Comparison of ENCODE assay signal across 1 cellular context in genomic region chrX:110317820-110318663, GRCh38.
TF ChIP-seq lines count a peak whose summit lies in the region.

Gene AMMECR1 (minus strand): TSS chrX:110318085. CDS start chrX:110318071, 14 bp downstream.

TF ChIP-seq in HepG2, 621 proteins besides CTCF, POLR2A, EP300 and RAD21 (continued from another document):
- TF ChIP-seq ARID5B (CRISPR knock-in tag; IDR thresholded peaks at IDR 0.05) (no peak), POLR2AphosphoS5 (IDR thresholded peaks at IDR 0.05; ENCODE audit: low read depth, low read length) (peak; percentile 50), HOXA5 (CRISPR knock-in tag; IDR thresholded peaks at IDR 0.05) (no peak), ZNF781 (CRISPR knock-in tag; IDR thresholded peaks at IDR 0.05; ENCODE audit: borderline replicate concordance, not compliant biosample characterization) (no peak), MED1 (CRISPR knock-in tag; IDR thresholded peaks at IDR 0.05) (no peak), STAT6 (CRISPR knock-in tag; IDR thresholded peaks at IDR 0.05; ENCODE audit: borderline replicate concordance) (no peak), GTF2F1 (IDR thresholded peaks at IDR 0.05; ENCODE audit: low read length) (no peak), MLX (CRISPR knock-in tag; IDR thresholded peaks at IDR 0.05) (no peak), SMARCE1 (IDR thresholded peaks at IDR 0.05; ENCODE audit: borderline replicate concordance) (no peak), SALL2 (CRISPR knock-in tag; IDR thresholded peaks at IDR 0.05) (no peak), HDAC1 (CRISPR knock-in tag; IDR thresholded peaks at IDR 0.05) (0 out of 2 replicates have a peak, but pooled peaks have one; percentile 15), AHR (CRISPR knock-in tag; IDR thresholded peaks at IDR 0.05) (no peak), GLI4 (CRISPR knock-in tag; IDR thresholded peaks at IDR 0.05; ENCODE audit: borderline replicate concordance) (no peak), SOX13 (IDR thresholded peaks at IDR 0.05) (no peak), SOX13 (CRISPR knock-in tag; conservative IDR thresholded peaks at IDR 0.05 in 1 of 2, IDR thresholded peaks at IDR 0.05 in 1 of 2) (no peak), FOXK2 (IDR thresholded peaks at IDR 0.05) (no peak), ZNF709 (CRISPR knock-in tag; IDR thresholded peaks at IDR 0.05) (no peak), MED13 (CRISPR knock-in tag; IDR thresholded peaks at IDR 0.05) (no peak), CCDC6 (CRISPR knock-in tag; IDR thresholded peaks at IDR 0.05) (no peak), POLR2AphosphoS2 (IDR thresholded peaks at IDR 0.05; ENCODE audit: low read depth, low read length) (no peak), CHD4 (IDR thresholded peaks at IDR 0.05; ENCODE audit: borderline replicate concordance, low read length) (no peak), HMG20A (CRISPR knock-in tag; IDR thresholded peaks at IDR 0.05; ENCODE audit: borderline replicate concordance) (no peak), DPF2 (CRISPR knock-in tag; IDR thresholded peaks at IDR 0.05; ENCODE audit: borderline replicate concordance, low read depth) (no peak), RXRA (CRISPR knock-in tag; IDR thresholded peaks at IDR 0.05) (no peak), STAT5B (CRISPR knock-in tag; IDR thresholded peaks at IDR 0.05) (no peak), SMC3 (IDR thresholded peaks at IDR 0.05; ENCODE audit: low read length) (no peak), RBM39 (IDR thresholded peaks at IDR 0.05; ENCODE audit: low read depth, low read length, poor library complexity, severe bottlenecking) (no peak), CREM (IDR thresholded peaks at IDR 0.05) (no peak), CREM (CRISPR knock-in tag; IDR thresholded peaks at IDR 0.05) (no peak), IKZF4 (CRISPR knock-in tag; IDR thresholded peaks at IDR 0.05; ENCODE audit: borderline replicate concordance, low read depth, not compliant biosample characterization) (no peak), ZNF441 (CRISPR knock-in tag; IDR thresholded peaks at IDR 0.05; ENCODE audit: borderline replicate concordance) (no peak), EEA1 (CRISPR knock-in tag; IDR thresholded peaks at IDR 0.05; ENCODE audit: borderline replicate concordance) (no peak), ZNF816 (CRISPR knock-in tag; IDR thresholded peaks at IDR 0.05; ENCODE audit: borderline replicate concordance) (no peak), YEATS4 (CRISPR knock-in tag; IDR thresholded peaks at IDR 0.05; ENCODE audit: borderline replicate concordance) (no peak), ZBTB8A (CRISPR knock-in tag; IDR thresholded peaks at IDR 0.05; ENCODE audit: borderline replicate concordance, low read depth) (no peak), MBNL3 (CRISPR knock-in tag; conservative IDR thresholded peaks at IDR 0.05) (no peak)
- TF ChIP-seq, protein P1, sequence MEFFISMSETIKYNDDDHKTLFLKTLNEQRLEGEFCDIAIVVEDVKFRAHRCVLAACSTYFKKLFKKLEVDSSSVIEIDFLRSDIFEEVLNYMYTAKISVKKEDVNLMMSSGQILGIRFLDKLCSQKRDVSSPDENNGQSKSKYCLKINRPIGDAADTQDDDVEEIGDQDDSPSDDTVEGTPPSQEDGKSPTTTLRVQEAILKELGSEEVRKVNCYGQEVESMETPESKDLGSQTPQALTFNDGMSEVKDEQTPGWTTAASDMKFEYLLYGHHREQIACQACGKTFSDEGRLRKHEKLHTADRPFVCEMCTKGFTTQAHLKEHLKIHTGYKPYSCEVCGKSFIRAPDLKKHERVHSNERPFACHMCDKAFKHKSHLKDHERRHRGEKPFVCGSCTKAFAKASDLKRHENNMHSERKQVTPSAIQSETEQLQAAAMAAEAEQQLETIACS (CRISPR knock-in tag; IDR thresholded peaks at IDR 0.05): peak; percentile 91
- TF ChIP-seq, protein P2, sequence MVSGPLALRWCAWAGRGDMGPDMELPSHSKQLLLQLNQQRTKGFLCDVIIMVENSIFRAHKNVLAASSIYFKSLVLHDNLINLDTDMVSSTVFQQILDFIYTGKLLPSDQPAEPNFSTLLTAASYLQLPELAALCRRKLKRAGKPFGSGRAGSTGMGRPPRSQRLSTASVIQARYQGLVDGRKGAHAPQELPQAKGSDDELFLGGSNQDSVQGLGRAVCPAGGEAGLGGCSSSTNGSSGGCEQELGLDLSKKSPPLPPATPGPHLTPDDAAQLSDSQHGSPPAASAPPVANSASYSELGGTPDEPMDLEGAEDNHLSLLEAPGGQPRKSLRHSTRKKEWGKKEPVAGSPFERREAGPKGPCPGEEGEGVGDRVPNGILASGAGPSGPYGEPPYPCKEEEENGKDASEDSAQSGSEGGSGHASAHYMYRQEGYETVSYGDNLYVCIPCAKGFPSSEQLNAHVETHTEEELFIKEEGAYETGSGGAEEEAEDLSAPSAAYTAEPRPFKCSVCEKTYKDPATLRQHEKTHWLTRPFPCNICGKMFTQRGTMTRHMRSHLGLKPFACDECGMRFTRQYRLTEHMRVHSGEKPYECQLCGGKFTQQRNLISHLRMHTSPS (CRISPR knock-in tag; IDR thresholded peaks at IDR 0.05; ENCODE audit: low read depth): no peak
- TF ChIP-seq, protein P3, sequence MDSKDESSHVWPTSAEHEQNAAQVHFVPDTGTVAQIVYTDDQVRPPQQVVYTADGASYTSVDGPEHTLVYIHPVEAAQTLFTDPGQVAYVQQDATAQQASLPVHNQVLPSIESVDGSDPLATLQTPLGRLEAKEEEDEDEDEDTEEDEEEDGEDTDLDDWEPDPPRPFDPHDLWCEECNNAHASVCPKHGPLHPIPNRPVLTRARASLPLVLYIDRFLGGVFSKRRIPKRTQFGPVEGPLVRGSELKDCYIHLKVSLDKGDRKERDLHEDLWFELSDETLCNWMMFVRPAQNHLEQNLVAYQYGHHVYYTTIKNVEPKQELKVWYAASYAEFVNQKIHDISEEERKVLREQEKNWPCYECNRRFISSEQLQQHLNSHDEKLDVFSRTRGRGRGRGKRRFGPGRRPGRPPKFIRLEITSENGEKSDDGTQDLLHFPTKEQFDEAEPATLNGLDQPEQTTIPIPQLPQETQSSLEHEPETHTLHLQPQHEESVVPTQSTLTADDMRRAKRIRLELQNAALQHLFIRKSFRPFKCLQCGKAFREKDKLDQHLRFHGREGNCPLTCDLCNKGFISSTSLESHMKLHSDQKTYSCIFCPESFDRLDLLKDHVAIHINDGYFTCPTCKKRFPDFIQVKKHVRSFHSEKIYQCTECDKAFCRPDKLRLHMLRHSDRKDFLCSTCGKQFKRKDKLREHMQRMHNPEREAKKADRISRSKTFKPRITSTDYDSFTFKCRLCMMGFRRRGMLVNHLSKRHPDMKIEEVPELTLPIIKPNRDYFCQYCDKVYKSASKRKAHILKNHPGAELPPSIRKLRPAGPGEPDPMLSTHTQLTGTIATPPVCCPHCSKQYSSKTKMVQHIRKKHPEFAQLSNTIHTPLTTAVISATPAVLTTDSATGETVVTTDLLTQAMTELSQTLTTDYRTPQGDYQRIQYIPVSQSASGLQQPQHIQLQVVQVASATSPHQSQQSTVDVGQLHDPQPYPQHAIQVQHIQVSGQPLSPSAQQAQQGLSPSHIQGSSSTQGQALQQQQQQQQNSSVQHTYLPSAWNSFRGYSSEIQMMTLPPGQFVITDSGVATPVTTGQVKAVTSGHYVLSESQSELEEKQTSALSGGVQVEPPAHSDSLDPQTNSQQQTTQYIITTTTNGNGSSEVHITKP (CRISPR knock-in tag; IDR thresholded peaks at IDR 0.05; ENCODE audit: low read depth): no peak
- TF ChIP-seq, protein P4, sequence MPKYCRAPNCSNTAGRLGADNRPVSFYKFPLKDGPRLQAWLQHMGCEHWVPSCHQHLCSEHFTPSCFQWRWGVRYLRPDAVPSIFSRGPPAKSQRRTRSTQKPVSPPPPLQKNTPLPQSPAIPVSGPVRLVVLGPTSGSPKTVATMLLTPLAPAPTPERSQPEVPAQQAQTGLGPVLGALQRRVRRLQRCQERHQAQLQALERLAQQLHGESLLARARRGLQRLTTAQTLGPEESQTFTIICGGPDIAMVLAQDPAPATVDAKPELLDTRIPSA (CRISPR knock-in tag; IDR thresholded peaks at IDR 0.05; ENCODE audit: borderline replicate concordance): no peak
- TF ChIP-seq, protein P5, sequence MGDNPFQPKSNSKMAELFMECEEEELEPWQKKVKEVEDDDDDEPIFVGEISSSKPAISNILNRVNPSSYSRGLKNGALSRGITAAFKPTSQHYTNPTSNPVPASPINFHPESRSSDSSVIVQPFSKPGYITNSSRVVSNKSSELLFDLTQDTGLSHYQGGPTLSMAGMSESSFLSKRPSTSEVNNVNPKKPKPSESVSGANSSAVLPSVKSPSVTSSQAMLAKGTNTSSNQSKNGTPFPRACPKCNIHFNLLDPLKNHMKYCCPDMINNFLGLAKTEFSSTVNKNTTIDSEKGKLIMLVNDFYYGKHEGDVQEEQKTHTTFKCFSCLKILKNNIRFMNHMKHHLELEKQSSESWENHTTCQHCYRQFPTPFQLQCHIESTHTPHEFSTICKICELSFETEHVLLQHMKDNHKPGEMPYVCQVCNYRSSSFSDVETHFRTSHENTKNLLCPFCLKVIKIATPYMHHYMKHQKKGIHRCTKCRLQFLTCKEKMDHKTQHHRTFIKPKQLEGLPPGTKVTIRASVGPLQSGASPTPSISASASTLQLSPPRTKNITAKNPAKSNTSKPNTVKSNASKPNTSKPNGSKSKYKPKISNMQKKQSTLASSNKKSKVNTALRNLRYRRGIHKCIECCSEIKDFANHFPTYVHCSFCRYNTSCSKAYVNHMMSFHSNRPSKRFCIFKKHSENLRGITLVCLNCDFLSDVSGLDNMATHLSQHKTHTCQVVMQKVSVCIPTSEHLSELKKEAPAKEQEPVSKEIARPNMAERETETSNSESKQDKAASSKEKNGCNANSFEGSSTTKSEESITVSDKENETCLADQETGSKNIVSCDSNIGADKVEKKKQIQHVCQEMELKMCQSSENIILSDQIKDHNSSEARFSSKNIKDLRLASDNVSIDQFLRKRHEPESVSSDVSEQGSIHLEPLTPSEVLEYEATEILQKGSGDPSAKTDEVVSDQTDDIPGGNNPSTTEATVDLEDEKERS (CRISPR knock-in tag; IDR thresholded peaks at IDR 0.05): no peak
- TF ChIP-seq, protein P6, sequence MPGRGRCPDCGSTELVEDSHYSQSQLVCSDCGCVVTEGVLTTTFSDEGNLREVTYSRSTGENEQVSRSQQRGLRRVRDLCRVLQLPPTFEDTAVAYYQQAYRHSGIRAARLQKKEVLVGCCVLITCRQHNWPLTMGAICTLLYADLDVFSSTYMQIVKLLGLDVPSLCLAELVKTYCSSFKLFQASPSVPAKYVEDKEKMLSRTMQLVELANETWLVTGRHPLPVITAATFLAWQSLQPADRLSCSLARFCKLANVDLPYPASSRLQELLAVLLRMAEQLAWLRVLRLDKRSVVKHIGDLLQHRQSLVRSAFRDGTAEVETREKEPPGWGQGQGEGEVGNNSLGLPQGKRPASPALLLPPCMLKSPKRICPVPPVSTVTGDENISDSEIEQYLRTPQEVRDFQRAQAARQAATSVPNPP (CRISPR knock-in tag; IDR thresholded peaks at IDR 0.05): no peak
- TF ChIP-seq, protein P7, sequence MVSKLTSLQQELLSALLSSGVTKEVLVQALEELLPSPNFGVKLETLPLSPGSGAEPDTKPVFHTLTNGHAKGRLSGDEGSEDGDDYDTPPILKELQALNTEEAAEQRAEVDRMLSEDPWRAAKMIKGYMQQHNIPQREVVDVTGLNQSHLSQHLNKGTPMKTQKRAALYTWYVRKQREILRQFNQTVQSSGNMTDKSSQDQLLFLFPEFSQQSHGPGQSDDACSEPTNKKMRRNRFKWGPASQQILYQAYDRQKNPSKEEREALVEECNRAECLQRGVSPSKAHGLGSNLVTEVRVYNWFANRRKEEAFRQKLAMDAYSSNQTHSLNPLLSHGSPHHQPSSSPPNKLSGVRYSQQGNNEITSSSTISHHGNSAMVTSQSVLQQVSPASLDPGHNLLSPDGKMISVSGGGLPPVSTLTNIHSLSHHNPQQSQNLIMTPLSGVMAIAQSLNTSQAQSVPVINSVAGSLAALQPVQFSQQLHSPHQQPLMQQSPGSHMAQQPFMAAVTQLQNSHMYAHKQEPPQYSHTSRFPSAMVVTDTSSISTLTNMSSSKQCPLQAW (CRISPR knock-in tag; IDR thresholded peaks at IDR 0.05): no peak
